Comparison of ENCODE assay signal across 8 cellular contexts in the genomic region with DNA sequence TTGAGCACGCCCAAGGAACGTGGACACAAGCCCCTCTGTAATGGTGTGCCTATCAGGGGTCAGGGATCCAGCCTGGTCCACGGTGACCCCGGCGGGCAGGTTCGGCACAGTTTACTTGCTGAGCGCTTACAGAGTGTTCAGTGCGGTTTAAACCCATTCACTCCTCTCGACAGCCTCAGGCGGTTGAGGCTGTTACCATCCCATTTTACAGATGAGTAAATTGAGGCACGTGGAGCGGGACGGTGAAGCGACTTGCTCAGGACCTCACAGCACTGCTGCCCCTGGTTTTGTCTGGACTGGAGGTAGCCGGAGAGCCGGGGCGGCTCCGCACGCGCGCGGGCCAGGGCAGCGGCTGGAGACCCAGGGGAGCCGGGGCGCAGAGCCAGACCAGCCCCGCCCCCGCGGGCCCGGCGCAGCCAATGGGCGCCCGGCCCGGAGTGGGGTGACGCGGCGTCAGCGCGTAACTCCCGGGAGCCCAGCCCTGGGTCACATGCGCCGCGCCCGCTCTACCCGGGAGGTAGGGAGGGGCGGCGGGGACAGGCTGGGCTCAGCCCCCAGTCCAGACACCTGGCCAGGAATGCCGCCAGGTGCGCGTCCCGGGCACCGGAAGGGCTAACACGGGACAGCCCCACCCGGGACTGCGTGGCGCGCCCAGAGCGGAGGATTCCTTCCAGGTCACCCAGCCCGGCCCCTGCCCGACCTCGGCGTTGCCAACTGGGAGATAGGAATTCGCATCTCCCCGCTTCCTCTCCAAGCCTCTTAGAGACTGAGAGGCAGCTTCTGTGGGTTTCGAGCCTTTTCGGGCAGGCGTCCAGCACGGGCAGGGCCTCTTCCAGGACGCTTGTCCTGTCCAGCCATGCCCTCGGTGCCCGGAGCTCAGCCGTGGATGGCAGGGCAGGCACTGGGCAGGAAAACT. TPM values are rescaled to one million over a fixed set of nuclear protein-coding genes. Genes with fewer than 3 reads are reported as not detected.
DNase-seq lines count a peak whose midpoint lies in the region; ATAC-seq, FAIRE-seq and TF ChIP-seq lines count a peak whose summit lies in the region.

No MANE protein-coding gene starts in this region.

- H3K27me3 ChIP-seq in colonic mucosa, result no peaks in the 10 kb centered on the region

- H3K27ac ChIP-seq in A549 (peak overlapping the region; percentile 98), colonic mucosa (peak overlapping the region; percentile 100)

- TF ChIP-seq CTCF in A549 (IDR thresholded peaks at IDR 0.05) (no peak), colonic mucosa (IDR thresholded peaks at IDR 0.05) (no peak)

- no peak; a peak in 1 of 5 replicates for TF ChIP-seq RAD21 in A549 (conservative IDR thresholded peaks at IDR 0.05 in 1 of 2, IDR thresholded peaks at IDR 0.05 in 1 of 2)

- peak overlapping the region; percentile 93 for H3K4me2 ChIP-seq in A549

- no peaks in the 10 kb centered on the region for H3K36me3 ChIP-seq in colonic mucosa

- whole genome bisulfite sequencing in A549 (ENCODE audit: missing lambda C conversion rate), result 3% methylated on average over 50 of the region's 71 CpGs

- peak; percentile 67 for FAIRE-seq in A549 (lab: Jason Lieb, UNC)

- peak; percentile 90 to 95 for DNase-seq in A549 (ENCODE audit: low read depth in 1 of 2, low spot score in 1 of 2)
- DNase-seq in NCI-H460 (ENCODE audit: extremely low read depth, low read depth), result peak; percentile 85
- DNase-seq in activated CD4-positive, alpha-beta T cell treated with anti-CD3 and anti-CD28 coated beads for 48 hours, result peak; percentile 86
- peak; percentile 92 for DNase-seq in colonic mucosa
- DNase-seq in left kidney (ENCODE audit: low read depth, low spot score), result peak; percentile 91
- peak; percentile 79 to 85 for DNase-seq in stimulated activated CD4-positive, alpha-beta T cell treated with anti-CD3 and anti-CD28 coated beads, Interleukin-2, amount 100 ng/mL, for 24 hours

- H3K9ac ChIP-seq in colonic mucosa (ENCODE audit: low read depth in 2 of 2, low read length in 2 of 2), result peak overlapping the region; percentile 66 to 92

- no peaks in the 10 kb centered on the region for H3K9me3 ChIP-seq in A549
- no peaks in the 10 kb centered on the region for H3K9me3 ChIP-seq in colonic mucosa

- TF ChIP-seq EP300 in A549 (IDR thresholded peaks at IDR 0.05), result peak; percentile 17 to 36; a peak in 2 of 5 replicates

- H3K4me3 ChIP-seq in A549 (peak overlapping the region; percentile 44), colonic mucosa (peak overlapping the region; percentile 44)

- peak; percentile 65 for TF ChIP-seq POLR2A in A549 (IDR thresholded peaks at IDR 0.05; ENCODE audit: low read length)

- peak; percentile 40 to 69 for ATAC-seq in A549
- ATAC-seq in GM18867 (IDR thresholded peaks at IDR 0.05; ENCODE audit: unreplicated experiment), result peak; percentile 72
- peak; percentile 30 for ATAC-seq in HG03097 (IDR thresholded peaks at IDR 0.05; ENCODE audit: low FRiP score, unreplicated experiment)

- intact Hi-C loops in colonic mucosa (cut with DNase I), result no loop called here

- peaks cover 56% of the 10 kb centered on the region for H3K4me1 ChIP-seq in A549
- H3K4me1 ChIP-seq in colonic mucosa, result peaks cover 31% of the 10 kb centered on the region

- CTCF ChIA-PET in A549 (lab: Yijun Ruan, JAX), result interaction anchor here (0.5 to 35.9 kb wide), 8 partner anchors 15 to 160 kb away, joined by 3 to 859 read pairs (median 30); no protein-coding TSS in a partner anchor

- POLR2A ChIA-PET in A549 (lab: Yijun Ruan, JAX), result interaction anchor here (0.7 to 4.8 kb wide), 5 partner anchors 13 to 119 kb away, joined by 4 to 100 read pairs (median 5); no protein-coding TSS in a partner anchor

TF ChIP-seq in A549, 52 proteins besides CTCF, POLR2A, EP300 and RAD21 (continues in another document):
- TF ChIP-seq EHF (CRISPR knock-in tag; IDR thresholded peaks at IDR 0.05), result peak; percentile 97
- peak; percentile 51 for TF ChIP-seq GATA3 (IDR thresholded peaks at IDR 0.05; ENCODE audit: borderline replicate concordance)
- TF ChIP-seq MAFK (IDR thresholded peaks at IDR 0.05; ENCODE audit: partially characterized antibody), result no peak
- TF ChIP-seq HOXB13 (CRISPR knock-in tag; IDR thresholded peaks at IDR 0.05; ENCODE audit: low read depth), result peak; percentile 84
- TF ChIP-seq FOSB (CRISPR knock-in tag; IDR thresholded peaks at IDR 0.05), result peak; percentile 92
- TF ChIP-seq JUNB (IDR thresholded peaks at IDR 0.05), result no peak
- peak; percentile 82 for TF ChIP-seq HOXB5 (CRISPR knock-in tag; IDR thresholded peaks at IDR 0.05)
- TF ChIP-seq FOSL2 (IDR thresholded peaks at IDR 0.05), result no peak
- TF ChIP-seq FOSL2 (CRISPR knock-in tag; IDR thresholded peaks at IDR 0.05), result 0 out of 2 replicates have a peak, but pooled peaks have one; percentile 27
- peak; percentile 74; the same call in 1 of the 2 replicates for TF ChIP-seq ZNF302 (CRISPR knock-in tag; IDR thresholded peaks at IDR 0.05)
- peak; percentile 73; the same call in 1 of the 2 replicates for TF ChIP-seq FOXS1 (CRISPR knock-in tag; IDR thresholded peaks at IDR 0.05)
- TF ChIP-seq, protein P1, sequence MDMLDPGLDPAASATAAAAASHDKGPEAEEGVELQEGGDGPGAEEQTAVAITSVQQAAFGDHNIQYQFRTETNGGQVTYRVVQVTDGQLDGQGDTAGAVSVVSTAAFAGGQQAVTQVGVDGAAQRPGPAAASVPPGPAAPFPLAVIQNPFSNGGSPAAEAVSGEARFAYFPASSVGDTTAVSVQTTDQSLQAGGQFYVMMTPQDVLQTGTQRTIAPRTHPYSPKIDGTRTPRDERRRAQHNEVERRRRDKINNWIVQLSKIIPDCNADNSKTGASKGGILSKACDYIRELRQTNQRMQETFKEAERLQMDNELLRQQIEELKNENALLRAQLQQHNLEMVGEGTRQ (IDR thresholded peaks at IDR 0.05), result peak; percentile 80
- no peak for TF ChIP-seq RNF2 (IDR thresholded peaks at IDR 0.05; ENCODE audit: borderline replicate concordance, low read depth)
- TF ChIP-seq MYC (IDR thresholded peaks at IDR 0.05; ENCODE audit: borderline replicate concordance, low read length), result no peak
- peak; percentile 93; the same call in 1 of the 2 replicates for TF ChIP-seq HEYL (CRISPR knock-in tag; IDR thresholded peaks at IDR 0.05)
- TF ChIP-seq MAZ (IDR thresholded peaks at IDR 0.05; ENCODE audit: borderline replicate concordance, low read depth, low read length), result 0 out of 2 replicates have a peak, but pooled peaks have one; percentile 73
- peak; percentile 64; the same call in 1 of the 2 replicates for TF ChIP-seq POLR2AphosphoS2 (conservative IDR thresholded peaks at IDR 0.05; ENCODE audit: low read length)
- TF ChIP-seq, protein P2, sequence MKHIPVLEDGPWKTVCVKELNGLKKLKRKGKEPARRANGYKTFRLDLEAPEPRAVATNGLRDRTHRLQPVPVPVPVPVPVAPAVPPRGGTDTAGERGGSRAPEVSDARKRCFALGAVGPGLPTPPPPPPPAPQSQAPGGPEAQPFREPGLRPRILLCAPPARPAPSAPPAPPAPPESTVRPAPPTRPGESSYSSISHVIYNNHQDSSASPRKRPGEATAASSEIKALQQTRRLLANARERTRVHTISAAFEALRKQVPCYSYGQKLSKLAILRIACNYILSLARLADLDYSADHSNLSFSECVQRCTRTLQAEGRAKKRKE (CRISPR knock-in tag; IDR thresholded peaks at IDR 0.05; ENCODE audit: low read depth), result peak; percentile 44
- no peak for TF ChIP-seq NR3C1 (IDR thresholded peaks at IDR 0.05)
- TF ChIP-seq, protein P3, sequence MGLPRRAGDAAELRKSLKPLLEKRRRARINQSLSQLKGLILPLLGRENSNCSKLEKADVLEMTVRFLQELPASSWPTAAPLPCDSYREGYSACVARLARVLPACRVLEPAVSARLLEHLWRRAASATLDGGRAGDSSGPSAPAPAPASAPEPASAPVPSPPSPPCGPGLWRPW (IDR thresholded peaks at IDR 0.05), result no peak
- TF ChIP-seq SREBF2 (IDR thresholded peaks at IDR 0.05), result peak; percentile 29; the same call in 1 of the 2 replicates
- TF ChIP-seq, protein P4, sequence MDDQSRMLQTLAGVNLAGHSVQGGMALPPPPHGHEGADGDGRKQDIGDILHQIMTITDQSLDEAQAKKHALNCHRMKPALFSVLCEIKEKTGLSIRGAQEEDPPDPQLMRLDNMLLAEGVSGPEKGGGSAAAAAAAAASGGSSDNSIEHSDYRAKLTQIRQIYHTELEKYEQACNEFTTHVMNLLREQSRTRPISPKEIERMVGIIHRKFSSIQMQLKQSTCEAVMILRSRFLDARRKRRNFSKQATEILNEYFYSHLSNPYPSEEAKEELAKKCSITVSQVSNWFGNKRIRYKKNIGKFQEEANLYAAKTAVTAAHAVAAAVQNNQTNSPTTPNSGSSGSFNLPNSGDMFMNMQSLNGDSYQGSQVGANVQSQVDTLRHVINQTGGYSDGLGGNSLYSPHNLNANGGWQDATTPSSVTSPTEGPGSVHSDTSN (IDR thresholded peaks at IDR 0.05), result peak; percentile 67; the same call in 1 of the 2 replicates
- no peak for TF ChIP-seq ZC3H11A (IDR thresholded peaks at IDR 0.05)
- TF ChIP-seq JUN (IDR thresholded peaks at IDR 0.05), result peak; percentile 93 to 94
- TF ChIP-seq, protein P5, sequence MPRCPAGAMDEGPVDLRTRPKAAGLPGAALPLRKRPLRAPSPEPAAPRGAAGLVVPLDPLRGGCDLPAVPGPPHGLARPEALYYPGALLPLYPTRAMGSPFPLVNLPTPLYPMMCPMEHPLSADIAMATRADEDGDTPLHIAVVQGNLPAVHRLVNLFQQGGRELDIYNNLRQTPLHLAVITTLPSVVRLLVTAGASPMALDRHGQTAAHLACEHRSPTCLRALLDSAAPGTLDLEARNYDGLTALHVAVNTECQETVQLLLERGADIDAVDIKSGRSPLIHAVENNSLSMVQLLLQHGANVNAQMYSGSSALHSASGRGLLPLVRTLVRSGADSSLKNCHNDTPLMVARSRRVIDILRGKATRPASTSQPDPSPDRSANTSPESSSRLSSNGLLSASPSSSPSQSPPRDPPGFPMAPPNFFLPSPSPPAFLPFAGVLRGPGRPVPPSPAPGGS (IDR thresholded peaks at IDR 0.05), result peak; percentile 89; the same call in 1 of the 3 replicates

RNA-seq across cellular contexts. Expression of a gene that starts 3.3 kb away (rescaled TPM):
- polyA plus RNA-seq in A549 (2011; rRNA removed) (47.4 and 54.6 TPM in 2 replicates), A549 (2017; fragmentation: RNase III; extraction: RNeasy Plus Mini Kit Qiagen cat#74134 plus additional on column Dnase treatment) (90.3 to 175 TPM (median 159 TPM) in 3 replicates)
- polyA plus RNA-seq in A549 (2012; cell fraction: cytosol; rRNA removed), result 52.7 and 75.7 TPM in 2 replicates
- 415 and 599 TPM in 2 replicates for polyA plus RNA-seq in A549 (2012; cell fraction: nucleus; rRNA removed)
- 75.5 and 133 TPM in 2 replicates for polyA minus RNA-seq in A549 (2011; rRNA and poly(A)+ RNA removed)
- 72.5 and 74.8 TPM in 2 replicates for total RNA-seq in NCI-H460 (2014; rRNA removed; shearing (Covaris generic))
- 528 and 537 TPM in 2 replicates for polyA plus RNA-seq in NCI-H460 (2014; cell fraction: nucleus; rRNA removed)
- total RNA-seq in colonic mucosa, result 100 to 1,000 TPM; 170 to 174 TPM

Comparison
In these comparisons a context has a peak if more than half of its experiments do, and no peak if none do; other contexts are left out.
1. Peak in every context shown above with its lines: DNase-seq, ATAC-seq, H3K4me3 ChIP-seq and H3K27ac ChIP-seq.